In genomic region chr20:56373942-56374341, GRCh38 we compare ENCODE assay signal across 9 cellular contexts. TPM values are rescaled to one million over a fixed set of nuclear protein-coding genes. Genes with fewer than 3 reads are reported as not detected.
DNase-seq lines count a peak whose midpoint lies in the region; ATAC-seq and TF ChIP-seq lines count a peak whose summit lies in the region.
"Had no signal": no experiment of that assay in that cellular context is flagged by ENCODE, and none has a peak within 500 bp of the region (broad histone marks: within the 10 kb centered on the region; RNA-seq: fewer than 3 reads in every experiment).

No MANE protein-coding gene starts in this region.

- H3K9me3 ChIP-seq in heart left ventricle (no peaks in the 10 kb centered on the region), right cardiac atrium (ENCODE audit: control insufficient read depth, low read length) (no peaks in the 10 kb centered on the region)

- 81 to 97% (median 89%) methylated on average over 1 of the region's 1 CpG for WGBS in heart left ventricle, 4 donors
- 76% methylated on average over 1 of the region's 1 CpG for WGBS in right cardiac atrium

- H3K27ac ChIP-seq in heart left ventricle = peak overlapping the region in 1 of 12 donors; percentile 51
- H3K27ac ChIP-seq in right cardiac atrium (ENCODE audit: low read length) = no peak overlapping the region

- H3K4me3 ChIP-seq in heart left ventricle (no peak overlapping the region), right cardiac atrium (ENCODE audit: low read length) (no peak overlapping the region)

- peaks cover 0 to 13% (median 0%) of the 10 kb centered on the region in 12 donors for H3K4me1 ChIP-seq in heart left ventricle
- no peaks in the 10 kb centered on the region for H3K4me1 ChIP-seq in right cardiac atrium (ENCODE audit: control insufficient read depth, insufficient read depth, low read length)

- H3K27me3 ChIP-seq in heart left ventricle (no peaks in the 10 kb centered on the region), right cardiac atrium (ENCODE audit: control insufficient read depth, insufficient read depth) (no peaks in the 10 kb centered on the region)

- TF ChIP-seq CTCF in heart left ventricle (IDR thresholded peaks at IDR 0.05) = no peak

- intact Hi-C loops in heart left ventricle (cut with DNase I) = no loop called here
- intact Hi-C loops in right cardiac atrium (cut with DNase I) = no loop called here
- intact Hi-C loops in sciatic nerve (cut with DNase I) = no loop called here

- no peak for DNase-seq in heart left ventricle
- no peak for DNase-seq in right cardiac atrium
- peak; percentile 70 for DNase-seq in NCI-H460 (ENCODE audit: extremely low read depth, low read depth)
- peak; percentile 27 to 64 for DNase-seq in erythroblast (lab: John Stamatoyannopoulos, UW)
- DNase-seq in NCI-H1092 treated with DMSO at 0.1 percent for 48 hours (lab: John Stamatoyannopoulos, UW) = no peak
- no peak for DNase-seq in sciatic nerve (ENCODE audit: low spot score)
- DNase-seq in medulla oblongata (ENCODE audit: extremely low spot score) = no peak
- DNase-seq: stimulated activated naive B cell treated with anti-CD40 and anti-IgM and Interleukin-4, amounts not matched to agents 10 μg/mL and 1 μg/mL and 100 μg/mL, for 72 hours had no signal

- ATAC-seq in heart left ventricle = peak in 3 of 4 donors; percentile 11 to 74 (median 36)
- ATAC-seq in right cardiac atrium = no peak
- no peak for ATAC-seq in HG03469 (IDR thresholded peaks at IDR 0.05; ENCODE audit: unreplicated experiment)
- ATAC-seq in sciatic nerve = no peak

- TF ChIP-seq POLR2A in heart left ventricle (IDR thresholded peaks at IDR 0.05) (no peak), erythroblast (IDR thresholded peaks at IDR 0.05; ENCODE audit: low read length) (no peak)

- peaks cover 0 to 48% (median 3%) of the 10 kb centered on the region in 9 donors for H3K36me3 ChIP-seq in heart left ventricle

RNA-seq across cellular contexts. Expression of gene FAM210B, which starts 15.2 kb away (rescaled TPM):
- total RNA-seq in heart left ventricle = 10 to 100 TPM; 48.3 to 69.8 (median 57.2) TPM
- polyA plus RNA-seq in heart left ventricle = 10 to 100 TPM; 32.6 to 34.2 TPM
- total RNA-seq in right cardiac atrium = 10 to 100 TPM; 33.0 to 37.9 (median 35.2) TPM
- 29.4 TPM for polyA plus RNA-seq in right cardiac atrium
- 85.4 and 94.1 TPM in 2 replicates for total RNA-seq in NCI-H460 (2014; rRNA removed; shearing (Covaris generic))
- polyA plus RNA-seq in NCI-H460 (2014; cell fraction: nucleus; rRNA removed) = 44.3 and 52.7 TPM in 2 replicates
- 76.0 TPM for total RNA-seq in sciatic nerve

RNA-seq across cellular contexts. Expression of gene AURKA, which starts 18.1 kb away (rescaled TPM):
- total RNA-seq in heart left ventricle (10 to 100 TPM in 2 of 9 donors, 1 to 10 TPM in 7; 2.4 to 11.0 (median 6.3) TPM), right cardiac atrium (10 to 100 TPM in 1 of 4 donors, 1 to 10 TPM in 3; 4.8 to 10.8 (median 8.5) TPM), sciatic nerve (1.4 TPM)
- polyA plus RNA-seq in heart left ventricle (10 to 100 TPM in 1 of 2 donors, 1 to 10 TPM in 1; 2.2 to 19.5 TPM), right cardiac atrium (5.9 TPM)
- 176 and 178 TPM in 2 replicates for total RNA-seq in NCI-H460 (2014; rRNA removed; shearing (Covaris generic))
- 112 and 159 TPM in 2 replicates for polyA plus RNA-seq in NCI-H460 (2014; cell fraction: nucleus; rRNA removed)

RNA-seq across cellular contexts. Expression of gene CSTF1, which starts 18.5 kb away (rescaled TPM):
- total RNA-seq in heart left ventricle (10 to 100 TPM; 16.0 to 27.3 (median 22.0) TPM), right cardiac atrium (10 to 100 TPM; 19.1 to 23.2 (median 19.8) TPM), sciatic nerve (25.3 TPM)
- polyA plus RNA-seq in heart left ventricle (10 to 100 TPM in 1 of 2 donors, 1 to 10 TPM in 1; 4.2 to 15.3 TPM), right cardiac atrium (8.8 TPM)
- 52.7 and 60.9 TPM in 2 replicates for total RNA-seq in NCI-H460 (2014; rRNA removed; shearing (Covaris generic))
- 34.7 and 40.4 TPM in 2 replicates for polyA plus RNA-seq in NCI-H460 (2014; cell fraction: nucleus; rRNA removed)

RNA-seq across cellular contexts. Expression of gene CASS4, which starts 38.1 kb away (rescaled TPM):
- total RNA-seq in heart left ventricle (1 to 10 TPM in 2 of 9 donors, under 1 TPM in 7; 0.07 to 3.8 (median 0.50) TPM), right cardiac atrium (under 1 TPM; 0.51 to 0.79 (median 0.64) TPM), sciatic nerve (2.4 TPM)
- polyA plus RNA-seq in heart left ventricle (under 1 TPM; 0.38 to 0.47 TPM), right cardiac atrium (0.34 TPM)
- 0.05 TPM in 1 of 2 replicates, not detected in the other for total RNA-seq in NCI-H460 (2014; rRNA removed; shearing (Covaris generic))
- polyA plus RNA-seq in NCI-H460 (2014; cell fraction: nucleus; rRNA removed) = not detected in 2 replicates

Comparison
In these comparisons a context has a peak if more than half of its experiments do, and no peak if none do; other contexts are left out.
1. ATAC-seq: peak in heart left ventricle (3 of 4); none in right cardiac atrium (0 of 2), HG03469 (single experiment) and sciatic nerve (single experiment).
2. DNase-seq: peak in NCI-H460 (single experiment) and erythroblast (2 of 2); none in heart left ventricle (0 of 5), right cardiac atrium (0 of 3), NCI-H1092 treated with DMSO at 0.1 percent for 48 hours (single experiment), sciatic nerve (single experiment) and medulla oblongata (single experiment).
3. RNA of gene AURKA, which starts 18.1 kb away (total RNA-seq): 176 to 178 TPM in NCI-H460; 4.8 to 10.8 TPM in right cardiac atrium, 2.4 to 11.0 TPM in heart left ventricle and 1.4 TPM in sciatic nerve (single experiment); every median in the first group is over 10 times any median in the second.